ENCODE assay signal across 15 cellular contexts in the genomic region with DNA sequence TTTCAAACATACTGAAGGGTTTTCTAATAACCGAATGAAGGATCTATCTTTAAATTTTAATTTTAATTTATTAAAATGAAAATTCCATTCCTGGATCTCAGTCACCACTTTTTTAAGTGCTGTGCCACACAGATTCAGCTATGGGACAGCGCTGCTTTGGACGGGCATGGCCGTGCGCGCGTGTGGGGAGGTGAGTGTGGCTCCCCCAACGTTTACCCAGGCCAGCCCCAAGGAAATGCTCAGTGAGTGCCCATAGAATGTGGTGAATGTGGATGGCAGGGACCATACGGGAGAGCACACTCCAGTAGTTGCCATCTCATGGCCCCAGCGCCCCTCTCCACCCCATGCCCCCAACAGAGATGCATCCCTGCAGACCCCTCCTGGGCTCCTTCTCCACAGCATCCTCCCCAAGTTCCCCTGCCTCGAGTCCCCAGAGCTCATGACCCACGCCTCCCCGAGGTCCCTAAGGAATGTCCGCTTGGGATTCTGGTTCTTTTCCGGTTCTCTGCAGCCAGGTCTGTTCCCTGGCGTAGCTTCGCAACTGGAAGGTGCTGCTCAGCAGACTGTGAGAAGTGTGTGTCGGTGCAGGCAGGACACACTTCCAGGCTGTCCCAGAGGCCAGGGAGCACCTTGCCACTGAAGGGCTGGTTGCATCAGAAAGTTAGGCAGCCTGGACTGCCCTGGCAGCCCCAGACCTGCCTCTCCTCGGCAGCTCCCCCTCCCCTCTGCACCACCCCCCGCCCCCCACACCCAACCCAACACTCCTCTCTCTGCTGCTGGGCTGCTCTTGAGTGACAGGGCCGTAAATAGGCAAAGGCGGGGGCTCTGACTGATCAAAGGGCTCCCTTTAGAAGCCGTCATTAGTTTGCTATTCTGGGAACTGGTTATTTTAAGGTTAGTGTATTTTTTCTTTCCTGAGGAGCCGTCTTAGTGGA.
DNase-seq lines count a peak whose midpoint lies in the region; ATAC-seq, FAIRE-seq and TF ChIP-seq lines count a peak whose summit lies in the region.
"Had no signal": no experiment of that assay in that cellular context is flagged by ENCODE, and none has a peak within 500 bp of the region (broad histone marks: within the 10 kb centered on the region; RNA-seq: fewer than 3 reads in every experiment).

No MANE protein-coding gene starts in this region.

- H3K23me2 ChIP-seq in H1 (ENCODE audit: low read depth, low read length) = no peaks in the 10 kb centered on the region

- peak overlapping the region; percentile 28; the same call in 1 of the 2 replicates for H2BK5ac ChIP-seq in H1 (ENCODE audit: low read depth, low read length)

- H3K9me3 ChIP-seq in H1 (ENCODE audit: insufficient read depth in 2 of 2, low read depth in 1 of 2, low read length in 1 of 2) (peaks cover 0 to 5% of the 10 kb centered on the region in 2 experiments; a peak in 1 of 4 replicates), mucosa of descending colon (no peaks in the 10 kb centered on the region), testis (no peaks in the 10 kb centered on the region)

- WGBS in H1 (ENCODE audit: extremely low coverage in 1 of 2, insufficient coverage in 1 of 2, insufficient read length in 1 of 2, insufficient replicate concordance in 2 of 2, low coverage in 1 of 2, low lambda C conversion rate in 2 of 2, missing lambda C conversion rate in 1 of 2), 2 experiments = 77% methylated on average over 21 of the region's 24 CpGs; no CpG with 5 or more reads in 1 of the 2 experiments
- WGBS in testis, 2 donors = 78 to 82% methylated on average over 13 to 24 of the region's 24 CpGs

- H4K20me1 ChIP-seq in H1 (replicated peaks in 1 of 2; ENCODE audit: control insufficient read depth in 1 of 2, insufficient read depth in 2 of 2, low read length in 2 of 2) = no peaks in the 10 kb centered on the region

- TF ChIP-seq CTCF in H1 (IDR thresholded peaks at IDR 0.05; ENCODE audit: control extremely low read depth in 1 of 3, insufficient read depth in 1 of 3, low read depth in 1 of 3, low read length in 3 of 3) (no peak), mucosa of descending colon (IDR thresholded peaks at IDR 0.05) (no peak), testis (IDR thresholded peaks at IDR 0.05) (no peak)

- peak overlapping the region; percentile 57; the same call in 1 of the 2 replicates for H4K8ac ChIP-seq in H1 (ENCODE audit: extremely low read depth, insufficient read depth, low read length)

- peak overlapping the region; percentile 66 for H3K18ac ChIP-seq in H1 (ENCODE audit: extremely low read depth, low read length)

- H3K27me3 ChIP-seq in H1 (replicated peaks in 1 of 4; ENCODE audit: control insufficient read depth in 3 of 4, extremely low read depth in 1 of 4, insufficient read depth in 3 of 4, low read length in 3 of 4) (peaks cover 0 to 38% (median 24%) of the 10 kb centered on the region in 4 experiments; a peak in 5 of 7 replicates), testis (no peaks in the 10 kb centered on the region)

- H3K14ac ChIP-seq in H1 (ENCODE audit: insufficient read length) = no peak overlapping the region

- H3K36me3 ChIP-seq in H1 (ENCODE audit: control insufficient read depth in 2 of 4, insufficient read depth in 4 of 4, low read length in 3 of 4) (no peaks in the 10 kb centered on the region), mucosa of descending colon (ENCODE audit: low read depth) (no peaks in the 10 kb centered on the region), testis (ENCODE audit: low read depth, missing control alignments) (no peaks in the 10 kb centered on the region)

- CTCF ChIA-PET in H1 (lab: Charles Lee; ENCODE audit: partially characterized antibody) = interaction anchor here (1.0 to 1.4 kb wide), 2 partner anchors 37 to 96 kb away, joined by 3 read pairs; no protein-coding TSS in a partner anchor

- H3K79me1 ChIP-seq in H1 (ENCODE audit: low read depth, low read length) = no peaks in the 10 kb centered on the region

- peak overlapping the region; percentile 13 for H2BK20ac ChIP-seq in H1 (ENCODE audit: low read length)

- ATAC-seq in mucosa of descending colon (peak; percentile 38), GM18502 (IDR thresholded peaks at IDR 0.05; ENCODE audit: poor library complexity, unreplicated experiment) (no peak)
- ATAC-seq: activated CD8-positive, alpha-beta T cell treated with anti-CD3 and anti-CD28 coated beads, Interleukin-2, amount 10 ng/mL, durations not matched to agents 7 days and 5 days had no signal

- FAIRE-seq in H1 (lab: Jason Lieb, UNC) = no peak
- FAIRE-seq: endometrium had no signal

- no peak overlapping the region for H3K23ac ChIP-seq in H1 (ENCODE audit: insufficient read length)

- peak overlapping the region in 1 of 2 experiments; percentile 30; a peak in 1 of 4 replicates for H3K4me2 ChIP-seq in H1 (ENCODE audit: insufficient read depth in 1 of 2, low read depth in 2 of 2, low read length in 2 of 2)

- no peak overlapping the region; a peak in 1 of 7 replicates for H3K9ac ChIP-seq in H1 (replicated peaks in 1 of 4; ENCODE audit: extremely low read depth in 1 of 4, low read depth in 3 of 4, low read length in 3 of 4)

- no peak overlapping the region for H3K56ac ChIP-seq in H1 (replicated peaks; ENCODE audit: insufficient read length, low read depth, low read length)

- peak overlapping the region; percentile 44 for H4K5ac ChIP-seq in H1 (ENCODE audit: insufficient read length, low read depth, low read length)

- H3K27ac ChIP-seq in H1 (ENCODE audit: low read depth, low read length) = no peak overlapping the region
- no peak overlapping the region for H3K27ac ChIP-seq in testis
- H3K27ac ChIP-seq: RWPE1 had no signal

- POLR2A ChIA-PET in H1 (lab: Charles Lee; ENCODE audit: partially characterized antibody) = interaction anchor here (1.3 to 1.5 kb wide), 3 partner anchors 16 to 97 kb away, joined by 3 to 4 read pairs (median 4); partner anchors contain the start of gene CDKN1C

- no peak overlapping the region for H3K4ac ChIP-seq in H1 (replicated peaks; ENCODE audit: insufficient read length, low read depth, low read length)

- H3K4me3 ChIP-seq in H1 (ENCODE audit: extremely low read depth in 1 of 4, insufficient read depth in 2 of 4, low read depth in 3 of 4, low read length in 4 of 4) = no peak overlapping the region
- H3K4me3 ChIP-seq in mucosa of descending colon = no peak overlapping the region
- no peak overlapping the region for H3K4me3 ChIP-seq in testis

- H2BK15ac ChIP-seq in H1 (ENCODE audit: low read length) = peak overlapping the region; percentile 14; the same call in 1 of the 2 replicates

- no peak overlapping the region for H2BK120ac ChIP-seq in H1 (replicated peaks; ENCODE audit: low read depth, low read length)

- intact Hi-C loops in mucosa of descending colon (cut with DNase I, micrococcal nuclease) (no loop called here), testis (cut with DNase I; ENCODE audit: low total_unique reads) (no loop called here)

- H4K91ac ChIP-seq in H1 (replicated peaks; ENCODE audit: insufficient read length, low read length) = peak overlapping the region; percentile 91

- no peak overlapping the region for H2AK5ac ChIP-seq in H1 (ENCODE audit: low read depth, low read length)

- H3K79me2 ChIP-seq in H1 (ENCODE audit: control insufficient read depth in 1 of 2, insufficient read depth in 2 of 2, low read length in 2 of 2) = no peaks in the 10 kb centered on the region

- H2BK12ac ChIP-seq in H1 (ENCODE audit: low read depth, low read length) = peak overlapping the region; percentile 32; the same call in 1 of the 2 replicates

- TF ChIP-seq POLR2A in H1 (IDR thresholded peaks at IDR 0.05; ENCODE audit: control extremely low read depth in 1 of 2, low read depth in 2 of 2, low read length in 2 of 2) (no peak), testis (IDR thresholded peaks at IDR 0.05) (no peak)

- TF ChIP-seq EP300 in H1 (IDR thresholded peaks at IDR 0.05; ENCODE audit: borderline replicate concordance in 1 of 2, low read depth in 2 of 2, low read length in 2 of 2) = no peak

- peak; percentile 2 for DNase-seq in activated gamma-delta T cell treated with Interleukin-2 at 50 U/mL for 16 hours
- no peak for DNase-seq in activated gamma-delta T cell (lab: John Stamatoyannopoulos, UW)
- DNase-seq in H1 (ENCODE audit: low read depth in 1 of 2, low spot score in 2 of 2) = peak in 1 of 2 experiments; percentile 52
- DNase-seq in mucosa of descending colon = peak; percentile 2 to 26 (median 18)
- peak; percentile 8 for DNase-seq in testis
- DNase-seq in epidermal melanocyte (ENCODE audit: insufficient read length, low spot score) = no peak
- no peak for DNase-seq in NCI-H345 treated with DMSO at 0.1 percent for 48 hours (lab: John Stamatoyannopoulos, UW; ENCODE audit: unreplicated experiment)
- DNase-seq: ACHN; activated CD8-positive, alpha-beta T cell treated with anti-CD3 and anti-CD28 coated beads, Interleukin-2, amount 10 ng/mL, durations not matched to agents 7 days and 5 days; anterior cingulate cortex; DMS153; T-helper 9 cell had no signal

- TF ChIP-seq RAD21 in H1 (IDR thresholded peaks at IDR 0.05 in 1 of 2, conservative IDR thresholded peaks at IDR 0.05 in 1 of 2; ENCODE audit: low read depth in 2 of 2, low read length in 2 of 2) = no peak

- H3K4me1 ChIP-seq in H1 (replicated peaks in 1 of 4; ENCODE audit: control insufficient read depth in 3 of 4, insufficient read depth in 4 of 4, low read length in 3 of 4) (peaks cover 0 to 16% (median 6%) of the 10 kb centered on the region in 4 experiments; a peak in 5 of 7 replicates), mucosa of descending colon (ENCODE audit: low read depth) (no peaks in the 10 kb centered on the region), testis (peaks cover 6% of the 10 kb centered on the region)

- peak overlapping the region; percentile 94; the same call in 1 of the 2 replicates for H2AFZ ChIP-seq in H1 (ENCODE audit: low read length)

TF ChIP-seq in H1, 55 proteins besides CTCF, POLR2A, EP300 and RAD21:
- TF ChIP-seq KDM5A (IDR thresholded peaks at IDR 0.05; ENCODE audit: low read length) (no peak), CEBPB (IDR thresholded peaks at IDR 0.05; ENCODE audit: low read depth, low read length) (no peak), EZH2 (IDR thresholded peaks at IDR 0.05; ENCODE audit: low read depth, low read length, severe bottlenecking) (no peak), MAX (IDR thresholded peaks at IDR 0.05) (peak; percentile 45), RNF2 (IDR thresholded peaks at IDR 0.05; ENCODE audit: borderline replicate concordance, low read depth, low read length, missing control alignments, poor library complexity, severe bottlenecking) (no peak), CBX8 (IDR thresholded peaks at IDR 0.05; ENCODE audit: borderline replicate concordance, low read depth, low read length) (no peak)

Comparison
In these comparisons a context has a peak if more than half of its experiments do, and no peak if none do; other contexts are left out.
1. DNase-seq: peak in activated gamma-delta T cell treated with Interleukin-2 at 50 U/mL for 16 hours (single experiment), mucosa of descending colon (3 of 3) and testis (single experiment); none in activated gamma-delta T cell (single experiment), epidermal melanocyte (single experiment) and NCI-H345 treated with DMSO at 0.1 percent for 48 hours (single experiment).